In the genomic region with DNA sequence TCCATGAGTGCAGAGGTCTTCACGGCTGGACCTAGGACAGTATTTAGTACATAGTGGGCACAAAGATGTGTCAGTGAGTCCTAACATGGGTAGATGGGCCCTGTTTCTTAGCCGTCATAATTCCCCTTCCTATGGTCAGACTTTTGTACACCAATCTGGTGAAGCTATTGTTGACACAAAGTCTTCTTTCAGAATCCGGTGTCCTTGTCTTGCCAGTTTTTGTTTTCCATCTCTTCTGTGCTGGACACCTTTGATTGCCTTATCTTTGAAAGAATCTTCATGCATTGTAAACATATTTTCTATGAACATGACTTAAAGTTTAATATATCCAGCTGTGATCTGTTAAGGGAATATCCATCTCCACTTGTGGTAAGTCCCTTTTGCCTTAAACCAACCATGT, we compare ENCODE assay signal across 2 cellular contexts.
TF ChIP-seq lines count a peak whose summit lies in the region.

No MANE protein-coding gene starts in this region.

TF ChIP-seq in HepG2, 621 proteins besides CTCF, POLR2A, EP300 and RAD21:
- peak; percentile 52; the same call in 1 of the 2 replicates for TF ChIP-seq POGZ (CRISPR knock-in tag; IDR thresholded peaks at IDR 0.05)
- no peak for TF ChIP-seq HNRNPLL (IDR thresholded peaks at IDR 0.05; ENCODE audit: low read depth, low read length, poor library complexity, severe bottlenecking)
- peak; percentile 81 for TF ChIP-seq PRDM15 (CRISPR knock-in tag; IDR thresholded peaks at IDR 0.05)
- no peak for TF ChIP-seq PPARG (CRISPR knock-in tag; conservative IDR thresholded peaks at IDR 0.05)
- TF ChIP-seq SOX5 (CRISPR knock-in tag; IDR thresholded peaks at IDR 0.05; ENCODE audit: borderline replicate concordance): 0 out of 2 replicates have a peak, but pooled peaks have one; percentile 8
- TF ChIP-seq SOX13 (IDR thresholded peaks at IDR 0.05): no peak
- peak in 1 of 2 experiments; percentile 45; a peak in 1 of 4 replicates for TF ChIP-seq SOX13 (CRISPR knock-in tag; conservative IDR thresholded peaks at IDR 0.05 in 1 of 2, IDR thresholded peaks at IDR 0.05 in 1 of 2)
- TF ChIP-seq SOX6 (IDR thresholded peaks at IDR 0.05): no peak
- 0 out of 2 replicates have a peak, but pooled peaks have one; percentile 30 for TF ChIP-seq SOX6 (CRISPR knock-in tag; IDR thresholded peaks at IDR 0.05)
- TF ChIP-seq ATF7 (IDR thresholded peaks at IDR 0.05): no peak
- TF ChIP-seq ATF7 (CRISPR knock-in tag; IDR thresholded peaks at IDR 0.05): no peak
TF ChIP-seq in HepG2: peak in this region for 5.

TF ChIP-seq in endothelial cell of umbilical vein, 7 proteins besides CTCF, POLR2A, EP300 and RAD21:
- TF ChIP-seq MAX (IDR thresholded peaks at IDR 0.05; ENCODE audit: insufficient read depth, insufficient read length) (no peak), JUN (IDR thresholded peaks at IDR 0.05; ENCODE audit: borderline replicate concordance, insufficient read depth, insufficient read length, low read depth) (no peak), MYC (IDR thresholded peaks at IDR 0.05; ENCODE audit: low read depth, low read length) (no peak), POLR2AphosphoS5 (IDR thresholded peaks at IDR 0.05; ENCODE audit: insufficient read depth, low read depth, low read length) (no peak), GATA2 (IDR thresholded peaks at IDR 0.05; ENCODE audit: insufficient read depth, insufficient read length, low read depth, low read length) (no peak), EZH2 (IDR thresholded peaks at IDR 0.05; ENCODE audit: borderline replicate concordance, low read depth, low read length, severe bottlenecking) (no peak), FOS (IDR thresholded peaks at IDR 0.05; ENCODE audit: borderline replicate concordance, insufficient read depth, low read length) (no peak)
TF ChIP-seq in endothelial cell of umbilical vein: peak in this region for 0.
